1 cellular context compared by ENCODE assay signal in the genomic region with DNA sequence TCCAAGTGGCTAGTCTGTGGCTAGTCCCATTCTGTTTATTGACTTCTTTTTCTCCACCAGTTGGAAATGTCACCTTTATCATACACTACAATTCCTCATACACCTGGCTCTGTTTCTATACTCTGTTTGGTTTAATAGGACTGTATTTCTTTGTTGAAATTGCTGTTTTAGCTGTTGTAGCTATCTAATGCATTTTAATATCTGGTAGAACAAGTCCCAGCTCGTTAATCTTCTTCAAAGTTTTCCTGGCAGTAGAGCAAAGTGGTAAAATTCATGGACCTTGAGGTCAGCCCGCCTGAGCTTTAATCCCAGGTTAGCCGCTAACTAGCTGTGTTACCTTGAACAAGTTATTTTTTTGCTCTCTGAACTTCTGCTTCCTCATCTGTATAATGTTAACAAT.
TF ChIP-seq lines count a peak whose summit lies in the region.

No MANE protein-coding gene starts in this region.

TF ChIP-seq in HepG2, 621 proteins besides CTCF, POLR2A, EP300 and RAD21 (continued from another document):
- TF ChIP-seq, protein P1, sequence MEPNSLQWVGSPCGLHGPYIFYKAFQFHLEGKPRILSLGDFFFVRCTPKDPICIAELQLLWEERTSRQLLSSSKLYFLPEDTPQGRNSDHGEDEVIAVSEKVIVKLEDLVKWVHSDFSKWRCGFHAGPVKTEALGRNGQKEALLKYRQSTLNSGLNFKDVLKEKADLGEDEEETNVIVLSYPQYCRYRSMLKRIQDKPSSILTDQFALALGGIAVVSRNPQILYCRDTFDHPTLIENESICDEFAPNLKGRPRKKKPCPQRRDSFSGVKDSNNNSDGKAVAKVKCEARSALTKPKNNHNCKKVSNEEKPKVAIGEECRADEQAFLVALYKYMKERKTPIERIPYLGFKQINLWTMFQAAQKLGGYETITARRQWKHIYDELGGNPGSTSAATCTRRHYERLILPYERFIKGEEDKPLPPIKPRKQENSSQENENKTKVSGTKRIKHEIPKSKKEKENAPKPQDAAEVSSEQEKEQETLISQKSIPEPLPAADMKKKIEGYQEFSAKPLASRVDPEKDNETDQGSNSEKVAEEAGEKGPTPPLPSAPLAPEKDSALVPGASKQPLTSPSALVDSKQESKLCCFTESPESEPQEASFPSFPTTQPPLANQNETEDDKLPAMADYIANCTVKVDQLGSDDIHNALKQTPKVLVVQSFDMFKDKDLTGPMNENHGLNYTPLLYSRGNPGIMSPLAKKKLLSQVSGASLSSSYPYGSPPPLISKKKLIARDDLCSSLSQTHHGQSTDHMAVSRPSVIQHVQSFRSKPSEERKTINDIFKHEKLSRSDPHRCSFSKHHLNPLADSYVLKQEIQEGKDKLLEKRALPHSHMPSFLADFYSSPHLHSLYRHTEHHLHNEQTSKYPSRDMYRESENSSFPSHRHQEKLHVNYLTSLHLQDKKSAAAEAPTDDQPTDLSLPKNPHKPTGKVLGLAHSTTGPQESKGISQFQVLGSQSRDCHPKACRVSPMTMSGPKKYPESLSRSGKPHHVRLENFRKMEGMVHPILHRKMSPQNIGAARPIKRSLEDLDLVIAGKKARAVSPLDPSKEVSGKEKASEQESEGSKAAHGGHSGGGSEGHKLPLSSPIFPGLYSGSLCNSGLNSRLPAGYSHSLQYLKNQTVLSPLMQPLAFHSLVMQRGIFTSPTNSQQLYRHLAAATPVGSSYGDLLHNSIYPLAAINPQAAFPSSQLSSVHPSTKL (CRISPR knock-in tag; IDR thresholded peaks at IDR 0.05) = 0 out of 2 replicates have a peak, but pooled peaks have one; percentile 14
- TF ChIP-seq STAG1 (CRISPR knock-in tag; IDR thresholded peaks at IDR 0.05) = peak; percentile 13; the same call in 1 of the 2 replicates
- TF ChIP-seq ZNF616 (CRISPR knock-in tag; IDR thresholded peaks at IDR 0.05; ENCODE audit: low read depth) = no peak
- peak; percentile 59; the same call in 1 of the 2 replicates for TF ChIP-seq MIXL1 (CRISPR knock-in tag; IDR thresholded peaks at IDR 0.05)
- peak; percentile 36; the same call in 1 of the 2 replicates for TF ChIP-seq SALL1 (CRISPR knock-in tag; IDR thresholded peaks at IDR 0.05)
- no peak for TF ChIP-seq ZNF678 (CRISPR knock-in tag; IDR thresholded peaks at IDR 0.05)
- peak; percentile 48; the same call in 1 of the 2 replicates for TF ChIP-seq RARA (CRISPR knock-in tag; IDR thresholded peaks at IDR 0.05)
- TF ChIP-seq KMT2B (CRISPR knock-in tag; IDR thresholded peaks at IDR 0.05) = no peak
- TF ChIP-seq HNF4A (CRISPR knock-in tag; IDR thresholded peaks at IDR 0.05) = peak; percentile 71
- TF ChIP-seq ZNF264 (CRISPR knock-in tag; IDR thresholded peaks at IDR 0.05) = peak; percentile 62; the same call in 1 of the 2 replicates
- no peak for TF ChIP-seq ATF7-NPFF (CRISPR knock-in tag; IDR thresholded peaks at IDR 0.05; ENCODE audit: low read depth)
- TF ChIP-seq NR2F6 (IDR thresholded peaks at IDR 0.05) = 0 out of 2 replicates have a peak, but pooled peaks have one; percentile 33
- TF ChIP-seq NR2F6 (CRISPR knock-in tag; IDR thresholded peaks at IDR 0.05) = no peak
- TF ChIP-seq, protein P2, sequence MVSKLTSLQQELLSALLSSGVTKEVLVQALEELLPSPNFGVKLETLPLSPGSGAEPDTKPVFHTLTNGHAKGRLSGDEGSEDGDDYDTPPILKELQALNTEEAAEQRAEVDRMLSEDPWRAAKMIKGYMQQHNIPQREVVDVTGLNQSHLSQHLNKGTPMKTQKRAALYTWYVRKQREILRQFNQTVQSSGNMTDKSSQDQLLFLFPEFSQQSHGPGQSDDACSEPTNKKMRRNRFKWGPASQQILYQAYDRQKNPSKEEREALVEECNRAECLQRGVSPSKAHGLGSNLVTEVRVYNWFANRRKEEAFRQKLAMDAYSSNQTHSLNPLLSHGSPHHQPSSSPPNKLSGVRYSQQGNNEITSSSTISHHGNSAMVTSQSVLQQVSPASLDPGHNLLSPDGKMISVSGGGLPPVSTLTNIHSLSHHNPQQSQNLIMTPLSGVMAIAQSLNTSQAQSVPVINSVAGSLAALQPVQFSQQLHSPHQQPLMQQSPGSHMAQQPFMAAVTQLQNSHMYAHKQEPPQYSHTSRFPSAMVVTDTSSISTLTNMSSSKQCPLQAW (CRISPR knock-in tag; IDR thresholded peaks at IDR 0.05) = peak; percentile 32; the same call in 1 of the 2 replicates
- TF ChIP-seq POGZ (CRISPR knock-in tag; IDR thresholded peaks at IDR 0.05) = 0 out of 2 replicates have a peak, but pooled peaks have one; percentile 9
- 0 out of 2 replicates have a peak, but pooled peaks have one; percentile 43 for TF ChIP-seq GATAD2A (CRISPR knock-in tag; IDR thresholded peaks at IDR 0.05)
- no peak for TF ChIP-seq HOXA5 (CRISPR knock-in tag; IDR thresholded peaks at IDR 0.05)
- TF ChIP-seq MED1 (CRISPR knock-in tag; IDR thresholded peaks at IDR 0.05) = peak; percentile 46; the same call in 1 of the 2 replicates
- no peak for TF ChIP-seq ZBTB1 (CRISPR knock-in tag; IDR thresholded peaks at IDR 0.05; ENCODE audit: borderline replicate concordance)
- TF ChIP-seq SOX5 (CRISPR knock-in tag; IDR thresholded peaks at IDR 0.05; ENCODE audit: borderline replicate concordance) = no peak
- TF ChIP-seq KAT8 (CRISPR knock-in tag; IDR thresholded peaks at IDR 0.05) = 0 out of 2 replicates have a peak, but pooled peaks have one; percentile 19
- peak; percentile 49; the same call in 1 of the 2 replicates for TF ChIP-seq ZMYM3 (CRISPR knock-in tag; IDR thresholded peaks at IDR 0.05)
- TF ChIP-seq ZMYM2 (CRISPR knock-in tag; IDR thresholded peaks at IDR 0.05) = peak; percentile 44; the same call in 1 of the 2 replicates
- peak; percentile 7; the same call in 1 of the 2 replicates for TF ChIP-seq FOXA3 (CRISPR knock-in tag; IDR thresholded peaks at IDR 0.05)
- TF ChIP-seq POLR2G (IDR thresholded peaks at IDR 0.05; ENCODE audit: low read depth, low read length) = no peak
- TF ChIP-seq FOXJ3 (CRISPR knock-in tag; IDR thresholded peaks at IDR 0.05; ENCODE audit: borderline replicate concordance) = 0 out of 2 replicates have a peak, but pooled peaks have one; percentile 20
- no peak for TF ChIP-seq CENPX (CRISPR knock-in tag; IDR thresholded peaks at IDR 0.05)
- TF ChIP-seq ONECUT2 (CRISPR knock-in tag; IDR thresholded peaks at IDR 0.05) = 0 out of 2 replicates have a peak, but pooled peaks have one; percentile 14
- peak; percentile 71 for TF ChIP-seq RCOR2 (CRISPR knock-in tag; IDR thresholded peaks at IDR 0.05)
- TF ChIP-seq BRCA1 (CRISPR knock-in tag; IDR thresholded peaks at IDR 0.05) = 0 out of 2 replicates have a peak, but pooled peaks have one; percentile 45
- TF ChIP-seq, protein P3, sequence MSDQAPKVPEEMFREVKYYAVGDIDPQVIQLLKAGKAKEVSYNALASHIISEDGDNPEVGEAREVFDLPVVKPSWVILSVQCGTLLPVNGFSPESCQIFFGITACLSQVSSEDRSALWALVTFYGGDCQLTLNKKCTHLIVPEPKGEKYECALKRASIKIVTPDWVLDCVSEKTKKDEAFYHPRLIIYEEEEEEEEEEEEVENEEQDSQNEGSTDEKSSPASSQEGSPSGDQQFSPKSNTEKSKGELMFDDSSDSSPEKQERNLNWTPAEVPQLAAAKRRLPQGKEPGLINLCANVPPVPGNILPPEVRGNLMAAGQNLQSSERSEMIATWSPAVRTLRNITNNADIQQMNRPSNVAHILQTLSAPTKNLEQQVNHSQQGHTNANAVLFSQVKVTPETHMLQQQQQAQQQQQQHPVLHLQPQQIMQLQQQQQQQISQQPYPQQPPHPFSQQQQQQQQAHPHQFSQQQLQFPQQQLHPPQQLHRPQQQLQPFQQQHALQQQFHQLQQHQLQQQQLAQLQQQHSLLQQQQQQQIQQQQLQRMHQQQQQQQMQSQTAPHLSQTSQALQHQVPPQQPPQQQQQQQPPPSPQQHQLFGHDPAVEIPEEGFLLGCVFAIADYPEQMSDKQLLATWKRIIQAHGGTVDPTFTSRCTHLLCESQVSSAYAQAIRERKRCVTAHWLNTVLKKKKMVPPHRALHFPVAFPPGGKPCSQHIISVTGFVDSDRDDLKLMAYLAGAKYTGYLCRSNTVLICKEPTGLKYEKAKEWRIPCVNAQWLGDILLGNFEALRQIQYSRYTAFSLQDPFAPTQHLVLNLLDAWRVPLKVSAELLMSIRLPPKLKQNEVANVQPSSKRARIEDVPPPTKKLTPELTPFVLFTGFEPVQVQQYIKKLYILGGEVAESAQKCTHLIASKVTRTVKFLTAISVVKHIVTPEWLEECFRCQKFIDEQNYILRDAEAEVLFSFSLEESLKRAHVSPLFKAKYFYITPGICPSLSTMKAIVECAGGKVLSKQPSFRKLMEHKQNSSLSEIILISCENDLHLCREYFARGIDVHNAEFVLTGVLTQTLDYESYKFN (CRISPR knock-in tag; conservative IDR thresholded peaks at IDR 0.05) = peak; percentile 67
- peak; percentile 68; the same call in 1 of the 2 replicates for TF ChIP-seq PITX1 (CRISPR knock-in tag; IDR thresholded peaks at IDR 0.05)
- TF ChIP-seq, protein P4, sequence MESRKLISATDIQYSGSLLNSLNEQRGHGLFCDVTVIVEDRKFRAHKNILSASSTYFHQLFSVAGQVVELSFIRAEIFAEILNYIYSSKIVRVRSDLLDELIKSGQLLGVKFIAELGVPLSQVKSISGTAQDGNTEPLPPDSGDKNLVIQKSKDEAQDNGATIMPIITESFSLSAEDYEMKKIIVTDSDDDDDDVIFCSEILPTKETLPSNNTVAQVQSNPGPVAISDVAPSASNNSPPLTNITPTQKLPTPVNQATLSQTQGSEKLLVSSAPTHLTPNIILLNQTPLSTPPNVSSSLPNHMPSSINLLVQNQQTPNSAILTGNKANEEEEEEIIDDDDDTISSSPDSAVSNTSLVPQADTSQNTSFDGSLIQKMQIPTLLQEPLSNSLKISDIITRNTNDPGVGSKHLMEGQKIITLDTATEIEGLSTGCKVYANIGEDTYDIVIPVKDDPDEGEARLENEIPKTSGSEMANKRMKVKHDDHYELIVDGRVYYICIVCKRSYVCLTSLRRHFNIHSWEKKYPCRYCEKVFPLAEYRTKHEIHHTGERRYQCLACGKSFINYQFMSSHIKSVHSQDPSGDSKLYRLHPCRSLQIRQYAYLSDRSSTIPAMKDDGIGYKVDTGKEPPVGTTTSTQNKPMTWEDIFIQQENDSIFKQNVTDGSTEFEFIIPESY (CRISPR knock-in tag; IDR thresholded peaks at IDR 0.05) = peak; percentile 98
- peak; percentile 11; the same call in 1 of the 2 replicates for TF ChIP-seq ZNF792 (CRISPR knock-in tag; IDR thresholded peaks at IDR 0.05)
- 0 out of 2 replicates have a peak, but pooled peaks have one; percentile 12 for TF ChIP-seq THAP11 (CRISPR knock-in tag; IDR thresholded peaks at IDR 0.05)
